ENCODE assay signal across 12 cellular contexts in the genomic region with DNA sequence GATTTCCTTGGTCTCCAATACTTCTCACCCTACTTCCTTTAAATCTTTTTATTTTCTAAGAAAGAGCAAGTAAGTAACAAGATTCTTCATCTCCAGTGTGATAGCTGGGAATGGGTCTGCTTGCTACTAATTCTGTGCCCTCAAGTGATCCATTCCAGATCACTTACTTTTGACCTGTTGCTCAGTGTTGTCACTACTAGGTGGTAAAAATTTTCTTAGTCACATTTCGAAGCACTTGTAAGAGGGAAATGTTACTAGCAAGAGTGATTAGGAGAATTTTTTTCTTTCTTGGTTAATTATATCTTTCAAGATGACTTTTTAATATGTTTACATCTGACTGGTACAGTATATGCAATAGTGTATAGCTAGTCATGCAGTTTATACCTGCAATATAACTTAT. TPM values are rescaled to one million over a fixed set of nuclear protein-coding genes. Genes with fewer than 3 reads are reported as not detected.
A peak's percentile ranks its signal among the peaks of the same experiment; 100 is the strongest.
DNase-seq lines count a peak whose midpoint lies in the region; ATAC-seq and TF ChIP-seq lines count a peak whose summit lies in the region.
"Had no signal": no experiment of that assay in that cellular context is flagged by ENCODE, and none has a peak within 500 bp of the region (broad histone marks: within the 10 kb centered on the region; RNA-seq: fewer than 3 reads in every experiment).

No MANE protein-coding gene starts in this region.

- H3K4me1 ChIP-seq in cardiac muscle cell (ENCODE audit: low read depth) (peaks cover 35% of the 10 kb centered on the region), heart right ventricle (peaks cover 14 to 59% (median 53%) of the 10 kb centered on the region in 9 donors), left lung (peaks cover 32 to 78% of the 10 kb centered on the region in 2 donors), upper lobe of left lung (peaks cover 36 to 58% (median 40%) of the 10 kb centered on the region in 4 donors)

- TF ChIP-seq POLR2A in upper lobe of left lung (IDR thresholded peaks at IDR 0.05): no peak

- peaks cover 26% of the 10 kb centered on the region for H3K36me3 ChIP-seq in cardiac muscle cell
- peaks cover 0 to 50% (median 19%) of the 10 kb centered on the region in 9 donors for H3K36me3 ChIP-seq in heart right ventricle
- H3K36me3 ChIP-seq in left lung: peaks cover 0 to 44% of the 10 kb centered on the region in 2 donors
- H3K36me3 ChIP-seq in upper lobe of left lung: peaks cover 7 to 37% (median 21%) of the 10 kb centered on the region in 4 donors

- ATAC-seq in heart right ventricle (no peak), left lung (no peak), upper lobe of left lung (ENCODE audit: low FRiP score in 2 of 2) (no peak), GM19324 (IDR thresholded peaks at IDR 0.05; ENCODE audit: low FRiP score, unreplicated experiment) (no peak)
- ATAC-seq in activated CD8-positive, alpha-beta T cell treated with anti-CD3 and anti-CD28 coated beads, Interleukin-2, amount 10 ng/mL, durations not matched to agents 7 days and 5 days: no peak

- CTCF ChIA-PET in activated CD8-positive, alpha-beta T cell treated with anti-CD3 and anti-CD28 coated beads, Interleukin-2, amount 10 ng/mL, durations not matched to agents 7 days and 5 days (lab: Charles Lee): interaction anchor here (0.8 to 3.6 kb wide), 8 partner anchors 11 to 113 kb away, joined by 3 to 17 read pairs (median 3); no protein-coding TSS in a partner anchor
- CTCF ChIA-PET in GM10248 (lab: Yijun Ruan, JAX): interaction anchor here (0.9 to 3.4 kb wide), 4 partner anchors 16 to 50 kb away, joined by 3 to 11 read pairs (median 4); no protein-coding TSS in a partner anchor

- intact Hi-C loops in heart right ventricle (cut with DNase I): loop anchor here in 3 of 10 donors (5.0 kb wide), 4 partner anchors 34 to 49 kb away; a partner anchor contains a TSS
- intact Hi-C loops in left lung (cut with DNase I): no loop called here

- H3K9me3 Mint-ChIP-seq in activated CD8-positive, alpha-beta T cell treated with anti-CD3 and anti-CD28 coated beads, Interleukin-2, amount 10 ng/mL, durations not matched to agents 7 days and 5 days (ENCODE audit: insufficient read depth): peaks cover 9% of the 10 kb centered on the region

- H3K9me3 ChIP-seq in cardiac muscle cell (ENCODE audit: low read depth): no peaks in the 10 kb centered on the region
- no peaks in the 10 kb centered on the region for H3K9me3 ChIP-seq in heart right ventricle
- no peaks in the 10 kb centered on the region for H3K9me3 ChIP-seq in left lung
- no peaks in the 10 kb centered on the region for H3K9me3 ChIP-seq in upper lobe of left lung

- TF ChIP-seq CTCF in cardiac muscle cell (IDR thresholded peaks at IDR 0.05; ENCODE audit: low read depth, low read length) (no peak), heart right ventricle (IDR thresholded peaks at IDR 0.05) (no peak), left lung (IDR thresholded peaks at IDR 0.05) (no peak), upper lobe of left lung (IDR thresholded peaks at IDR 0.05) (no peak), GM10248 (IDR thresholded peaks at IDR 0.05; ENCODE audit: control extremely low read depth, extremely low read depth, low read depth, missing control alignments) (no peak)

- no peak for DNase-seq in cardiac muscle cell (ENCODE audit: low read depth in 1 of 2, low spot score in 1 of 2)
- no peak for DNase-seq in heart right ventricle
- no peak for DNase-seq in activated CD8-positive, alpha-beta T cell treated with anti-CD3 and anti-CD28 coated beads, Interleukin-2, amount 10 ng/mL, durations not matched to agents 7 days and 5 days
- no peak for DNase-seq in left lung
- no peak for DNase-seq in upper lobe of left lung
- no peak for DNase-seq in GM10248 (ENCODE audit: extremely low spot score)
- DNase-seq in hippocampal formation (lab: John Stamatoyannopoulos, UW): no peak
- DNase-seq: NCI-H345, T-helper 9 cell had no signal

- H3K27ac ChIP-seq in cardiac muscle cell (peak overlapping the region; percentile 19), heart right ventricle (peak overlapping the region in 4 of 10 donors; percentile 99 to 100 (median 100)), left lung (peak overlapping the region; percentile 42 to 95), upper lobe of left lung (peak overlapping the region in 3 of 4 donors; percentile 50 to 99 (median 98))

- no peaks in the 10 kb centered on the region for H3K27me3 ChIP-seq in cardiac muscle cell
- no peaks in the 10 kb centered on the region for H3K27me3 ChIP-seq in heart right ventricle
- H3K27me3 ChIP-seq in left lung: no peaks in the 10 kb centered on the region
- H3K27me3 ChIP-seq in upper lobe of left lung: no peaks in the 10 kb centered on the region

- POLR2A ChIA-PET in activated CD8-positive, alpha-beta T cell treated with anti-CD3 and anti-CD28 coated beads, Interleukin-2, amount 10 ng/mL, durations not matched to agents 7 days and 5 days (lab: Charles Lee): interaction anchor here (0.6 to 2.5 kb wide), 3 partner anchors 21 to 65 kb away, joined by 3 to 9 read pairs (median 7); no protein-coding TSS in a partner anchor
- POLR2A ChIA-PET in GM10248 (lab: Yijun Ruan, JAX): interaction anchor here (1.2 to 1.5 kb wide), 2 partner anchors 28 to 41 kb away, joined by 3 read pairs; no protein-coding TSS in a partner anchor

- H3K27me3 Mint-ChIP-seq in activated CD8-positive, alpha-beta T cell treated with anti-CD3 and anti-CD28 coated beads, Interleukin-2, amount 10 ng/mL, durations not matched to agents 7 days and 5 days (ENCODE audit: low read depth): no peaks in the 10 kb centered on the region

- H3K4me1 Mint-ChIP-seq in activated CD8-positive, alpha-beta T cell treated with anti-CD3 and anti-CD28 coated beads, Interleukin-2, amount 10 ng/mL, durations not matched to agents 7 days and 5 days (ENCODE audit: low read depth): peaks cover 57% of the 10 kb centered on the region

- peak overlapping the region; percentile 40 for H3K27ac Mint-ChIP-seq in activated CD8-positive, alpha-beta T cell treated with anti-CD3 and anti-CD28 coated beads, Interleukin-2, amount 10 ng/mL, durations not matched to agents 7 days and 5 days

- H3K4me3 ChIP-seq in cardiac muscle cell (peak overlapping the region; percentile 62), heart right ventricle (peak overlapping the region in 1 of 10 donors; percentile 91), left lung (no peak overlapping the region), upper lobe of left lung (peak overlapping the region in 1 of 4 donors; percentile 70)

- peak overlapping the region; percentile 99 for H3K4me3 Mint-ChIP-seq in activated CD8-positive, alpha-beta T cell treated with anti-CD3 and anti-CD28 coated beads, Interleukin-2, amount 10 ng/mL, durations not matched to agents 7 days and 5 days

- no peak for TF ChIP-seq EP300 in upper lobe of left lung (IDR thresholded peaks at IDR 0.05)

- H3K36me3 Mint-ChIP-seq in activated CD8-positive, alpha-beta T cell treated with anti-CD3 and anti-CD28 coated beads, Interleukin-2, amount 10 ng/mL, durations not matched to agents 7 days and 5 days (ENCODE audit: low read depth): peaks cover 83% of the 10 kb centered on the region

- 49 to 69% methylated on average over 1 of the region's 1 CpG for WGBS in heart right ventricle, 2 donors
- 50 to 55% methylated on average over 1 of the region's 1 CpG for WGBS in upper lobe of left lung, 2 donors

RNA-seq across cellular contexts. Expression of a gene that starts 2.2 kb away (rescaled TPM):
- 111 and 190 TPM in 2 replicates for total RNA-seq in cardiac muscle cell
- polyA plus RNA-seq in cardiac muscle cell: 142 and 164 TPM in 2 replicates
- 100 to 1,000 TPM; 103 to 135 (median 112) TPM for total RNA-seq in heart right ventricle
- 10 to 100 TPM; 55.2 to 61.8 TPM for polyA plus RNA-seq in heart right ventricle
- 100 to 1,000 TPM; 176 to 179 TPM for total RNA-seq in activated CD8-positive, alpha-beta T cell treated with anti-CD3 and anti-CD28 coated beads, Interleukin-2, amount 10 ng/mL, durations not matched to agents 7 days and 5 days
- 100 to 1,000 TPM; 131 to 144 TPM for total RNA-seq in left lung
- total RNA-seq in upper lobe of left lung: 100 to 1,000 TPM in 5 of 6 donors, 10 to 100 TPM in 1; 77.5 to 137 (median 119) TPM

RNA-seq across cellular contexts. Expression of a gene that starts 16.8 kb away (rescaled TPM):
- total RNA-seq in cardiac muscle cell (not detected in 2 replicates), heart right ventricle (1 to 10 TPM in 2 of 10 donors, under 1 TPM in 1, not detected in 7; 0.76 to 1.1 (median 1.1) TPM), left lung (not detected), upper lobe of left lung (1 to 10 TPM in 2 of 6 donors, not detected in 4; 5.9 to 6.5 TPM)
- polyA plus RNA-seq in cardiac muscle cell (not detected in 2 replicates), heart right ventricle (under 1 TPM in 1 of 2 donors, not detected in 1; 0.22 TPM)
- not detected for total RNA-seq in activated CD8-positive, alpha-beta T cell treated with anti-CD3 and anti-CD28 coated beads, Interleukin-2, amount 10 ng/mL, durations not matched to agents 7 days and 5 days
- total RNA-seq: mucosa of gallbladder had no signal
- polyA plus RNA-seq: BJ had no signal

RNA-seq across cellular contexts. Expression of a gene that starts 31.0 kb away (rescaled TPM):
- 120 and 137 TPM in 2 replicates for total RNA-seq in cardiac muscle cell
- 109 and 139 TPM in 2 replicates for polyA plus RNA-seq in cardiac muscle cell
- total RNA-seq in heart right ventricle: 100 to 1,000 TPM in 7 of 10 donors, 10 to 100 TPM in 3; 75.2 to 345 (median 129) TPM
- 10 to 100 TPM; 85.9 to 97.6 TPM for polyA plus RNA-seq in heart right ventricle
- 100 to 1,000 TPM; 856 to 880 TPM for total RNA-seq in activated CD8-positive, alpha-beta T cell treated with anti-CD3 and anti-CD28 coated beads, Interleukin-2, amount 10 ng/mL, durations not matched to agents 7 days and 5 days
- total RNA-seq in left lung: 100 to 1,000 TPM; 318 to 406 TPM
- total RNA-seq in upper lobe of left lung: 100 to 1,000 TPM; 149 to 452 (median 344) TPM

RNA-seq across cellular contexts. Expression of a gene that starts 49.5 kb away (rescaled TPM):
- total RNA-seq in cardiac muscle cell: 92.1 and 101 TPM in 2 replicates
- 106 and 112 TPM in 2 replicates for polyA plus RNA-seq in cardiac muscle cell
- 100 to 1,000 TPM; 162 to 196 (median 171) TPM for total RNA-seq in heart right ventricle
- 100 to 1,000 TPM; 171 to 313 TPM for polyA plus RNA-seq in heart right ventricle
- total RNA-seq in activated CD8-positive, alpha-beta T cell treated with anti-CD3 and anti-CD28 coated beads, Interleukin-2, amount 10 ng/mL, durations not matched to agents 7 days and 5 days: 100 to 1,000 TPM; 110 to 119 TPM
- total RNA-seq in left lung: 10 to 100 TPM; 71.6 to 82.6 TPM
- total RNA-seq in upper lobe of left lung: 10 to 100 TPM; 48.6 to 98.8 (median 79.7) TPM
